Comparison of ENCODE assay signal across 8 cellular contexts in the genomic region with DNA sequence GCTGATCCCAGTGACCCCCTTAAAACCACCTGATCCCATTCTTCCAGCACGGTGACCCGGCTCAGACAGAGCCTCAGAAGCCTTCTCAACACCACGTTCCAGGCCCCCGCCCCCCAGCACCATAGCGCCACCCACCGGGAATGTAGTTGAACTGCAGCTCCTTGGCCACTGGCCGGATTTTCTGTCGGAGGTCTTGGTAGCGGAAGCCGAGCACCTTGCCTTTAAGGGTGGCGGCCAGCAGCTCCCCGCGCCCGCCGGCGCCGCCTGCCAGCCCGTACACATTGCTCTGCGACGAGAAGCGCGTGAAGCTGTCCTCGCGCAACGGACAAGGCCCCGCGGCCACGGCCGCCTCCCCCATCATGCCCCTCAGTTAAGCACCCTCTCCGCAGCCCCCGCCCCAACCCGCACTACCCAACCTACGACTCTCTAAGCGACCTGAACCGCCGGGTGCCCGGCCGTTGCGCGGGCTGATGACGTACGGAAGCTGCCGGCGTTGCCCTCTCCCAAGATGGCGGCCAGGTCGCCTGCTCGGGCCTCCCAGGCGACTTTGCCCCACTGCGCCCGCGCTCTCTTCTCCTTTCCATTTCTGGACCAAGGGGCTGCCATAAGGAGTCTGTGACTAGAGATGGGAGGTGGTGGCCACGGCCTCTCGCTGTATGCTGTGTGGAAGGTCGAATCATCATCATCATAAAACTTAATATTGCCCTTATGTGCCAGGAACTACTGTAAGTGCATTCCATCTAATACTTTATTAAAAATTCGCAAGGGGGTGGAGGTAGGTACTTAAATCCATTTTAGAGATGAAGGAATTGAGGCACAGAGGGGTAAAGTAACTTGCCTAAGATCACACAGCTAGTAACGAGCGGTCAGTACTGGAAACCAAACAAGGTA. TPM values are rescaled to one million over a fixed set of nuclear protein-coding genes. Genes with fewer than 3 reads are reported as not detected.
A peak's percentile ranks its signal among the peaks of the same experiment; 100 is the strongest.
DNase-seq lines count a peak whose midpoint lies in the region; ATAC-seq and TF ChIP-seq lines count a peak whose summit lies in the region.

A gene (minus strand): TSS at position 420 of the 891 bp plus-strand sequence. CDS start 59 bp downstream, at position 361.

- no peaks in the 10 kb centered on the region for H3K27me3 ChIP-seq in Peyer's patch

- no peaks in the 10 kb centered on the region for H3K9me3 ChIP-seq in Peyer's patch

- H3K4me1 Mint-ChIP-seq in naive B cell: peaks cover 34 to 61% (median 47%) of the 10 kb centered on the region in 3 donors

- peak within 1 kb of the TSS; percentile 89 to 94 (median 90) for H3K27ac ChIP-seq in Peyer's patch

- peak within 1 kb of the TSS; percentile 95 to 99 (median 98) for H3K27ac Mint-ChIP-seq in naive B cell

- H3K36me3 ChIP-seq in Peyer's patch: peaks cover 0 to 22% (median 0%) of the 10 kb centered on the region in 3 donors

- H3K36me3 Mint-ChIP-seq in naive B cell: no peaks in the 10 kb centered on the region

- DNase-seq in DMS53 (lab: John Stamatoyannopoulos, UW): peak; percentile 95
- DNase-seq in Kasumi-1 (lab: John Stamatoyannopoulos, UW): peak; percentile 82 to 85
- DNase-seq in Peyer's patch: peak; percentile 81 to 94 (median 93)
- DNase-seq in activated T-helper 1 cell treated with Interleukin-2 at 50 U/mL for 16 hours (ENCODE audit: low read depth): peak; percentile 75
- peak; percentile 89 for DNase-seq in fibroblast of gingiva (ENCODE audit: low read depth)
- DNase-seq in naive B cell: peak; percentile 86
- DNase-seq in stimulated activated CD8-positive, alpha-beta memory T cell treated with anti-CD3 and anti-CD28 coated beads, Interleukin-7, amount 100 ng/mL, for 48 hours (ENCODE audit: extremely low read depth in 1 of 2, low read depth in 1 of 2): peak; percentile 81 to 85

- H3K4me3 ChIP-seq in Peyer's patch: peak within 1 kb of the TSS; percentile 62 to 89 (median 81)

- peaks cover 0 to 15% (median 11%) of the 10 kb centered on the region in 4 donors for H3K4me1 ChIP-seq in Peyer's patch

- peak; percentile 39 to 50 for TF ChIP-seq POLR2A in Peyer's patch (IDR thresholded peaks at IDR 0.05)

- peak; percentile 65 for ATAC-seq in GM21737 (IDR thresholded peaks at IDR 0.05; ENCODE audit: unreplicated experiment)
- peak; percentile 93 to 94 for ATAC-seq in naive B cell (ENCODE audit: low read depth in 2 of 2)

- peak; percentile 60 to 94 (median 92) for TF ChIP-seq CTCF in Peyer's patch (IDR thresholded peaks at IDR 0.05)

- H3K4me3 Mint-ChIP-seq in naive B cell: peak within 1 kb of the TSS; percentile 89 to 99 (median 96)

- peaks cover 0 to 6% (median 0%) of the 10 kb centered on the region in 3 donors for H3K27me3 Mint-ChIP-seq in naive B cell

- peaks cover 0 to 1% (median 0%) of the 10 kb centered on the region in 7 donors for H3K9me3 Mint-ChIP-seq in naive B cell

RNA-seq across cellular contexts. Expression of the gene that starts here (rescaled TPM):
- total RNA-seq in Peyer's patch: 10 to 100 TPM in 3 of 4 donors, 1 to 10 TPM in 1; 7.1 to 22.3 (median 13.4) TPM
- 10 to 100 TPM in 2 of 6 donors, 1 to 10 TPM in 4; 6.1 to 25.8 (median 9.3) TPM for polyA plus RNA-seq in naive B cell (ENCODE audit: low read depth in 6 of 6)

Comparison
In these comparisons a context has a peak if more than half of its experiments do, and no peak if none do; other contexts are left out.
1. Peak in every context shown above with its lines: DNase-seq, ATAC-seq, H3K4me3 ChIP-seq and H3K27ac ChIP-seq.